Comparison of ENCODE assay signal across 8 cellular contexts in the genomic region with DNA sequence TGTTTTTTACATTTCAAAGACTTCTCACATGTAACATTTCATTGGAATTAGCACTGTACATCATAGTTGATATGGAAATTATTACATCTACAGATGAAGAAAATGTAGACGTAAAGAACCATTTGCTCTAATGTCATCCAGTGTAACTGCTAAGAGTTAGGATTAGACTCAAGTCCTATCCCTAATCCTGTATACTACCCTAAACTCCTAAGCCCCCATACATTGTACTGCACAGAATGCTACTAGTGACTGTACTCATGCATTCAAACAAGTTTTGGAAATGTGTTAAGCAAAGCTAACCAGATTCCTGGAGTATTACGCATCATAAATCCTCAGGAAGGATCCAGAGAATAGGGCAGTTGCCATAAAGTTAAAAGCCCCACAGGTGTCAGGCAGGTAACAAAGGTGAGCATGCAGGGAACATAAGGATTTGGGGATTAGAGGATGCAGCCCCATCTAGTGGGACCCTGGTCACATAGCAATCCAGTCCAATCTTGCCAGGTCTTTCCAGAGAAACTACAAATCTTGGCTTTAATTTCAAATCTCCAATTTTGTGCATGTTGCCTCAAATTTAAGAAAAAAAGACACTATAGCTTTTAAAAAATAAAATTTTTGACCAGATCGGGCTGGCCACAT.
DNase-seq lines count a peak whose midpoint lies in the region; ATAC-seq and TF ChIP-seq lines count a peak whose summit lies in the region.

No MANE protein-coding gene starts in this region.

- H3K36me3 Mint-ChIP-seq in stimulated activated effector memory CD8-positive, alpha-beta T cell treated with anti-CD3 and anti-CD28 coated beads, Interleukin-12 subunit alpha, Interleukin-12 subunit beta, amount 100 ng/mL, for 72 hours, result peaks cover 9% of the 10 kb centered on the region

- no peaks in the 10 kb centered on the region for H3K9me3 Mint-ChIP-seq in stimulated activated effector memory CD8-positive, alpha-beta T cell treated with anti-CD3 and anti-CD28 coated beads, Interleukin-12 subunit alpha, Interleukin-12 subunit beta, amount 100 ng/mL, for 72 hours

- H3K4me3 Mint-ChIP-seq in stimulated activated effector memory CD8-positive, alpha-beta T cell treated with anti-CD3 and anti-CD28 coated beads, Interleukin-12 subunit alpha, Interleukin-12 subunit beta, amount 100 ng/mL, for 72 hours, result no peak overlapping the region

- peak; percentile 20 for DNase-seq in 8988T
- no peak for DNase-seq in GM10248 (ENCODE audit: extremely low spot score)
- peak; percentile 59 for DNase-seq in NCI-H748 (lab: John Stamatoyannopoulos, UW; ENCODE audit: unreplicated experiment)
- DNase-seq in fibroblast of mammary gland (ENCODE audit: low read depth), result peak; percentile 2
- no peak for DNase-seq in stimulated activated effector memory CD8-positive, alpha-beta T cell treated with anti-CD3 and anti-CD28 coated beads, Interleukin-12 subunit alpha, Interleukin-12 subunit beta, amount 100 ng/mL, for 72 hours (ENCODE audit: low spot score in 2 of 2)

- no peak overlapping the region for H3K27ac Mint-ChIP-seq in stimulated activated effector memory CD8-positive, alpha-beta T cell treated with anti-CD3 and anti-CD28 coated beads, Interleukin-12 subunit alpha, Interleukin-12 subunit beta, amount 100 ng/mL, for 72 hours

- peak; percentile 56 for TF ChIP-seq CTCF in GM10248 (IDR thresholded peaks at IDR 0.05; ENCODE audit: control extremely low read depth, extremely low read depth, low read depth, missing control alignments)
- peak; percentile 37 for TF ChIP-seq CTCF in fibroblast of mammary gland (conservative IDR thresholded peaks at IDR 0.05; ENCODE audit: control insufficient read depth, insufficient read depth, low read depth, low read length)

- no peak overlapping the region for H3K4me3 ChIP-seq in fibroblast of mammary gland (ENCODE audit: control insufficient read depth, low read depth, low read length)

- CTCF ChIA-PET in GM10248 (lab: Yijun Ruan, JAX), result interaction anchor here (0.7 to 1.7 kb wide), 15 partner anchors 8 to 145 kb away, joined by 3 to 11 read pairs (median 3); no protein-coding TSS in a partner anchor

- POLR2A ChIA-PET in GM10248 (lab: Yijun Ruan, JAX), result no interaction called here

- ATAC-seq in GM21786 (IDR thresholded peaks at IDR 0.05; ENCODE audit: unreplicated experiment), result no peak
- no peak for ATAC-seq in HG03520 (IDR thresholded peaks at IDR 0.05; ENCODE audit: unreplicated experiment)
- no peak for ATAC-seq in stimulated activated effector memory CD8-positive, alpha-beta T cell treated with anti-CD3 and anti-CD28 coated beads, Interleukin-12 subunit alpha, Interleukin-12 subunit beta, amount 100 ng/mL, for 72 hours
- ATAC-seq in HG03280 (IDR thresholded peaks at IDR 0.05; ENCODE audit: unreplicated experiment), result no peak

- peaks cover 55% of the 10 kb centered on the region for H3K4me1 Mint-ChIP-seq in stimulated activated effector memory CD8-positive, alpha-beta T cell treated with anti-CD3 and anti-CD28 coated beads, Interleukin-12 subunit alpha, Interleukin-12 subunit beta, amount 100 ng/mL, for 72 hours

Comparison
In these comparisons a context has a peak if more than half of its experiments do, and no peak if none do; other contexts are left out.
1. DNase-seq: peak in 8988T (single experiment), NCI-H748 (single experiment) and fibroblast of mammary gland (single experiment); none in GM10248 (single experiment) and stimulated activated effector memory CD8-positive, alpha-beta T cell treated with anti-CD3 and anti-CD28 coated beads, Interleukin-12 subunit alpha, Interleukin-12 subunit beta, amount 100 ng/mL, for 72 hours (0 of 2).